ENCODE assay signal across 28 cellular contexts in the genomic region with DNA sequence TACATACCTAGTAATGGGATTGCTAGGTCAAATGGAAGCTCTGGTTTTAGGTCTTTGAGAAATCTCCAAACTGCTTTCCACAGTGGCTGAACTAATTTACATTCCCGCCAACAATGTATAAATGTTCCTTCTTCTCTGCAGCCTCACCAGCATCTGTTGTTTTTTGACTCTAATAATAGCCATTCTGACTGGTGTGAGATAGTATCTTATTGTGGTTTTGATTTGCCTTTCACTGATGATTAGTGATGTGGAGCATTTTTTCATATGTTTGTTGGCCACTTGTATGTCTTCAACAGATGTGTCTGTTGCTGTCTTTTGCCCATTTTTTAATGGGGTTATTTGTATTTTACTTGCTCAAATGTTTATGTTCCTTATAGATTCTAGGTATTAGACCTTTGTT.
DNase-seq lines count a peak whose midpoint lies in the region; ATAC-seq and TF ChIP-seq lines count a peak whose summit lies in the region.
"Had no signal": no experiment of that assay in that cellular context is flagged by ENCODE, and none has a peak within 500 bp of the region (broad histone marks: within the 10 kb centered on the region; RNA-seq: fewer than 3 reads in every experiment).

No MANE protein-coding gene starts in this region.

- DNase-seq in mammary epithelial cell: peak; percentile 20
- DNase-seq in breast epithelium (ENCODE audit: low spot score in 2 of 2): no peak
- peak; percentile 8 for DNase-seq in kidney tubule cell (ENCODE audit: low spot score)
- DNase-seq in right atrium auricular region (ENCODE audit: low spot score): no peak
- no peak for DNase-seq in GM03348 (ENCODE audit: low spot score)
- DNase-seq: 8988T; activated CD4-positive, CD25-positive, alpha-beta regulatory T cell; activated gamma-delta T cell; activated naive CD8-positive, alpha-beta T cell treated with anti-CD3 and anti-CD28 coated beads for 36 hours; activated T-cell treated with anti-CD3 and anti-CD28 coated beads, Interleukin-2, amount 50 U/mL, for 4 hours; anterior cingulate cortex; CD4-positive, alpha-beta memory T cell; colonic mucosa; effector CD4-positive, alpha-beta T cell; H9; Karpas-422; mesendoderm; NCI-H446; NCI-H748 treated with DMSO at 0.1 percent for 48 hours; psoas muscle; T-cell; trophoblast cell had no signal

- H3K9me3 ChIP-seq in mammary epithelial cell (replicated peaks; ENCODE audit: insufficient read depth, low read length): no peaks in the 10 kb centered on the region
- H3K9me3 ChIP-seq in breast epithelium: peaks cover 4 to 5% of the 10 kb centered on the region in 2 donors
- peaks cover 9% of the 10 kb centered on the region; the same call in 1 of the 2 replicates for H3K9me3 ChIP-seq in SU-DHL-6 (ENCODE audit: insufficient read depth, low read length)
- H3K9me3 ChIP-seq in right atrium auricular region: peaks cover 0 to 5% of the 10 kb centered on the region in 2 donors
- H3K9me3 ChIP-seq: colonic mucosa had no signal

- no peaks in the 10 kb centered on the region for H3K79me2 ChIP-seq in mammary epithelial cell (ENCODE audit: insufficient read depth, low read length)
- peaks cover 36% of the 10 kb centered on the region for H3K79me2 ChIP-seq in SU-DHL-6 (ENCODE audit: insufficient read depth, low read length)

- H4K20me1 ChIP-seq in mammary epithelial cell (ENCODE audit: insufficient read depth, low read length) (no peaks in the 10 kb centered on the region), SU-DHL-6 (ENCODE audit: low read depth, low read length) (no peaks in the 10 kb centered on the region)

- ATAC-seq in HG02981 (IDR thresholded peaks at IDR 0.05; ENCODE audit: unreplicated experiment): no peak
- ATAC-seq in HG03354 (IDR thresholded peaks at IDR 0.05; ENCODE audit: poor library complexity, severe bottlenecking, unreplicated experiment): no peak
- ATAC-seq: activated T-cell treated with anti-CD3 and anti-CD28 coated beads, Interleukin-2, amount 50 U/mL, for 4 hours; left lobe of liver; psoas muscle; stimulated activated memory B cell treated with anti-CD40 and anti-IgM and Interleukin-4, amounts not matched to agents 10 μg/mL and 1 μg/mL and 100 μg/mL, for 72 hours; T-cell had no signal

- no peak overlapping the region for H3K4me2 ChIP-seq in mammary epithelial cell (ENCODE audit: insufficient read depth, low read depth, low read length)
- H3K4me2 ChIP-seq in SU-DHL-6 (ENCODE audit: low read depth, low read length, poor library complexity, severe bottlenecking): peak overlapping the region; percentile 68

- H2AFZ ChIP-seq in mammary epithelial cell (ENCODE audit: low read depth, low read length) (no peak overlapping the region), SU-DHL-6 (ENCODE audit: low read depth, low read length, severe bottlenecking) (no peak overlapping the region)

- H3K36me3 ChIP-seq in mammary epithelial cell (ENCODE audit: insufficient read depth, low read length) (no peaks in the 10 kb centered on the region), breast epithelium (no peaks in the 10 kb centered on the region), SU-DHL-6 (ENCODE audit: low read length) (peaks cover 5% of the 10 kb centered on the region; the same call in 1 of the 2 replicates), right atrium auricular region (no peaks in the 10 kb centered on the region)
- H3K36me3 ChIP-seq: cardiac muscle cell, colonic mucosa had no signal

- intact Hi-C loops in mammary epithelial cell (cut with micrococcal nuclease) (no loop called here), breast epithelium (cut with DNase I; ENCODE audit: low total_unique reads) (no loop called here)

- H3K4me1 ChIP-seq in mammary epithelial cell (ENCODE audit: insufficient read depth, low read length) (peaks cover 17% of the 10 kb centered on the region), breast epithelium (no peaks in the 10 kb centered on the region), right atrium auricular region (no peaks in the 10 kb centered on the region)
- H3K4me1 ChIP-seq: colonic mucosa, psoas muscle had no signal

- H3K9ac ChIP-seq in mammary epithelial cell (ENCODE audit: insufficient read depth, low read length) (no peak overlapping the region), SU-DHL-6 (ENCODE audit: low read length) (peak overlapping the region; percentile 58)

- H3K27ac ChIP-seq in mammary epithelial cell (ENCODE audit: insufficient read depth, low read depth, low read length) (no peak overlapping the region), breast epithelium (no peak overlapping the region), SU-DHL-6 (ENCODE audit: low read depth, low read length) (peak overlapping the region; percentile 98), right atrium auricular region (no peak overlapping the region)
- H3K27ac ChIP-seq: cardiac muscle cell, colonic mucosa, psoas muscle had no signal

- TF ChIP-seq CTCF in mammary epithelial cell (conservative IDR thresholded peaks at IDR 0.05 in 1 of 2, IDR thresholded peaks at IDR 0.05 in 1 of 2; ENCODE audit: extremely low read depth in 1 of 2, insufficient read depth in 1 of 2, low read depth in 1 of 2, low read length in 2 of 2): no peak
- TF ChIP-seq CTCF in breast epithelium (IDR thresholded peaks at IDR 0.05): no peak
- no peak for TF ChIP-seq CTCF in SU-DHL-6 (IDR thresholded peaks at IDR 0.05; ENCODE audit: insufficient read depth, low read length, poor library complexity, severe bottlenecking)
- no peak for TF ChIP-seq CTCF in right atrium auricular region (IDR thresholded peaks at IDR 0.05)

- TF ChIP-seq POLR2A in breast epithelium (IDR thresholded peaks at IDR 0.05): no peak

- in situ Hi-C loops in mammary epithelial cell (cut with MboI; ENCODE audit: low sequenced_read_pairs in 2 of 2): no loop called here

- peaks cover 68% of the 10 kb centered on the region for H3F3A ChIP-seq in SU-DHL-6 (ENCODE audit: insufficient read depth)

- BruUV-seq in mammary epithelial cell (replicated peaks; lab: Mats Ljungman, UMichigan): no TSS peak

- no peaks in the 10 kb centered on the region for H3K27me3 ChIP-seq in mammary epithelial cell (ENCODE audit: insufficient read depth, low read length)
- H3K27me3 ChIP-seq in breast epithelium: no peaks in the 10 kb centered on the region
- no peaks in the 10 kb centered on the region for H3K27me3 ChIP-seq in SU-DHL-6 (ENCODE audit: low read length)
- no peaks in the 10 kb centered on the region for H3K27me3 ChIP-seq in right atrium auricular region
- H3K27me3 ChIP-seq: cardiac muscle cell, colonic mucosa had no signal

- WGBS in mammary epithelial cell (ENCODE audit: low coverage, missing lambda C conversion rate): 100% methylated on average over 1 of the region's 1 CpG

- CTCF ChIA-PET in mammary epithelial cell (lab: Charles Lee; ENCODE audit: low non-redundant PET): no interaction called here

- dilution Hi-C loops in mammary epithelial cell (cut with HindIII; ENCODE audit: low sequenced_read_pairs): no loop called here

- H3K4me3 ChIP-seq in mammary epithelial cell (replicated peaks in 1 of 3; ENCODE audit: insufficient read depth in 1 of 3, low read depth in 2 of 3, low read length in 3 of 3) (no peak overlapping the region), breast epithelium (no peak overlapping the region), SU-DHL-6 (ENCODE audit: insufficient read depth, low read length, poor library complexity, severe bottlenecking) (peak overlapping the region; percentile 40), right atrium auricular region (no peak overlapping the region)
- H3K4me3 ChIP-seq: cardiac muscle cell, colonic mucosa, psoas muscle had no signal

- H3K9me2 ChIP-seq in SU-DHL-6 (replicated peaks; ENCODE audit: insufficient read depth, low read length): no peaks in the 10 kb centered on the region

Comparison
In these comparisons a context has a peak if more than half of its experiments do, and no peak if none do; other contexts are left out.
1. DNase-seq: peak in mammary epithelial cell (single experiment) and kidney tubule cell (single experiment); none in breast epithelium (0 of 2), right atrium auricular region (single experiment) and GM03348 (single experiment).